ENCODE assay signal across 1 cellular context in the genomic region with DNA sequence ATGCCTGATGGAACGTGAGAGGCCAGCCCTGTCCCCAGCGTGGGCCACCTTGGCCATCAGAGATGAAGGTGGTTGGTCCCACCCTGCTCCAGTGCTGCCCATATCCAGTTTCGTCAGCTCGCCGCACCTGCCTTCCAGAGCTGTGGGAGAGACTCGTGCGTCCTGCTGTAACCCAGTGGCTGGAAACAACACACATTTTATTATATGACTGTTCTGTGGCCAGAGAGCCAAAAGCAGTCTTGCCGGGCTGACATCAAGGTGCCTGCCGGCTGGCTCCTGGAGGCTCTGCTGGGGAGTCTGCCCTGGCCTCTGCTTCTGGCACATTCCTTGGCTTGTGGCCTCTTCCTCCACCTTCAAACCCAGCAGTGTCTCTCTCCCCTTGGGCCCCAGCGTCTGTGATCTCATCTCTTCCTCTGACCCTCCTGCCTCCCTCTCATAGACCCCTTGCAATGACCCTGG.
TF ChIP-seq lines count a peak whose summit lies in the region.

No MANE protein-coding gene starts in this region.

TF ChIP-seq in WTC11, 78 proteins besides CTCF, POLR2A, EP300 and RAD21:
- TF ChIP-seq GABPB1 (CRISPR knock-in tag; IDR thresholded peaks at IDR 0.05) (no peak), TEAD1 (CRISPR knock-in tag; IDR thresholded peaks at IDR 0.05) (no peak), RORB (CRISPR knock-in tag; IDR thresholded peaks at IDR 0.05) (no peak), ATF1 (CRISPR knock-in tag; IDR thresholded peaks at IDR 0.05) (no peak), ZNF121 (CRISPR knock-in tag; IDR thresholded peaks at IDR 0.05) (no peak), ZNF263 (CRISPR knock-in tag; IDR thresholded peaks at IDR 0.05; ENCODE audit: low read depth) (no peak), E2F4 (CRISPR knock-in tag; IDR thresholded peaks at IDR 0.05; ENCODE audit: borderline replicate concordance, low read depth) (no peak)
- TF ChIP-seq, protein P1, sequence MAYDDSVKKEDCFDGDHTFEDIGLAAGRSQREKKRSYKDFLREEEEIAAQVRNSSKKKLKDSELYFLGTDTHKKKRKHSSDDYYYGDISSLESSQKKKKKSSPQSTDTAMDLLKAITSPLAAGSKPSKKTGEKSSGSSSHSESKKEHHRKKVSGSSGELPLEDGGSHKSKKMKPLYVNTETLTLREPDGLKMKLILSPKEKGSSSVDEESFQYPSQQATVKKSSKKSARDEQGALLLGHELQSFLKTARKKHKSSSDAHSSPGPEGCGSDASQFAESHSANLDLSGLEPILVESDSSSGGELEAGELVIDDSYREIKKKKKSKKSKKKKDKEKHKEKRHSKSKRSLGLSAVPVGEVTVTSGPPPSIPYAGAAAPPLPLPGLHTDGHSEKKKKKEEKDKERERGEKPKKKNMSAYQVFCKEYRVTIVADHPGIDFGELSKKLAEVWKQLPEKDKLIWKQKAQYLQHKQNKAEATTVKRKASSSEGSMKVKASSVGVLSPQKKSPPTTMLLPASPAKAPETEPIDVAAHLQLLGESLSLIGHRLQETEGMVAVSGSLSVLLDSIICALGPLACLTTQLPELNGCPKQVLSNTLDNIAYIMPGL (CRISPR knock-in tag; IDR thresholded peaks at IDR 0.05): no peak
